In genomic region chr13:46575321-46575721, GRCh38 we compare ENCODE assay signal across 11 cellular contexts. TPM values are rescaled to one million over a fixed set of nuclear protein-coding genes. Genes with fewer than 3 reads are reported as not detected.
A peak's percentile ranks its signal among the peaks of the same experiment; 100 is the strongest.
DNase-seq lines count a peak whose midpoint lies in the region; ATAC-seq and TF ChIP-seq lines count a peak whose summit lies in the region.
"Had no signal": no experiment of that assay in that cellular context is flagged by ENCODE, and none has a peak within 500 bp of the region (broad histone marks: within the 10 kb centered on the region; RNA-seq: fewer than 3 reads in every experiment).

No MANE protein-coding gene starts in this region.

- no peak overlapping the region for H3K9ac ChIP-seq in DND-41 (ENCODE audit: low read depth, low read length)

- H3K27me3 Mint-ChIP-seq in HFFc6 (ENCODE audit: insufficient read depth) (no peaks in the 10 kb centered on the region), immature natural killer cell (ENCODE audit: low read depth in 3 of 3) (no peaks in the 10 kb centered on the region)
- H3K27me3 Mint-ChIP-seq in T-helper 2 cell treated with Interferon-gamma antibody and Interleukin-4, amounts not matched to agents 5 μg/mL and 100 μg/mL, for 36 hours (ENCODE audit: low read depth) = no peaks in the 10 kb centered on the region

- no peaks in the 10 kb centered on the region for H3K9me3 Mint-ChIP-seq in HFFc6
- no peaks in the 10 kb centered on the region for H3K9me3 Mint-ChIP-seq in T-helper 2 cell treated with Interferon-gamma antibody and Interleukin-4, amounts not matched to agents 5 μg/mL and 100 μg/mL, for 36 hours
- H3K9me3 Mint-ChIP-seq in immature natural killer cell = no peaks in the 10 kb centered on the region

- no peak overlapping the region for H2AFZ ChIP-seq in DND-41 (ENCODE audit: low read depth, low read length)

- H3K4me1 Mint-ChIP-seq in HFFc6 (ENCODE audit: low read depth) = peaks cover 94% of the 10 kb centered on the region
- H3K4me1 Mint-ChIP-seq in T-helper 2 cell treated with Interferon-gamma antibody and Interleukin-4, amounts not matched to agents 5 μg/mL and 100 μg/mL, for 36 hours (ENCODE audit: low read depth) = peaks cover 31% of the 10 kb centered on the region
- peaks cover 53 to 91% of the 10 kb centered on the region in 2 donors for H3K4me1 Mint-ChIP-seq in immature natural killer cell

- H3K4me3 Mint-ChIP-seq in HFFc6 = peak overlapping the region; percentile 48
- H3K4me3 Mint-ChIP-seq in T-helper 2 cell treated with Interferon-gamma antibody and Interleukin-4, amounts not matched to agents 5 μg/mL and 100 μg/mL, for 36 hours = no peak overlapping the region
- no peak overlapping the region for H3K4me3 Mint-ChIP-seq in immature natural killer cell

- peaks cover 21% of the 10 kb centered on the region for H3K36me3 ChIP-seq in DND-41 (ENCODE audit: insufficient read depth, low read length)
- H3K36me3 ChIP-seq: neutrophil had no signal

- H3K36me3 Mint-ChIP-seq in HFFc6 (ENCODE audit: low read depth) (peaks cover 9% of the 10 kb centered on the region; the same call in 1 of the 2 replicates), immature natural killer cell (no peaks in the 10 kb centered on the region)
- peaks cover 5% of the 10 kb centered on the region for H3K36me3 Mint-ChIP-seq in T-helper 2 cell treated with Interferon-gamma antibody and Interleukin-4, amounts not matched to agents 5 μg/mL and 100 μg/mL, for 36 hours (ENCODE audit: low read depth)

- H3K27ac Mint-ChIP-seq in HFFc6 (peak overlapping the region; percentile 55), immature natural killer cell (no peak overlapping the region)
- no peak overlapping the region for H3K27ac Mint-ChIP-seq in T-helper 2 cell treated with Interferon-gamma antibody and Interleukin-4, amounts not matched to agents 5 μg/mL and 100 μg/mL, for 36 hours

- peak; percentile 24 for ATAC-seq in DND-41 (ENCODE audit: insufficient read depth, low read depth)

- H3K79me2 ChIP-seq in DND-41 (ENCODE audit: insufficient read depth, low read length) = peaks cover 98% of the 10 kb centered on the region

- no peak for TF ChIP-seq CTCF in DND-41 (IDR thresholded peaks at IDR 0.05; ENCODE audit: borderline replicate concordance, extremely low read depth, low read length, poor library complexity, severe bottlenecking)
- no peak for TF ChIP-seq CTCF in HFFc6 (IDR thresholded peaks at IDR 0.05)

- H3K27ac ChIP-seq in DND-41 (ENCODE audit: low read length) = no peak overlapping the region
- H3K27ac ChIP-seq: neutrophil had no signal

- no peaks in the 10 kb centered on the region for H3K4me1 ChIP-seq in DND-41 (ENCODE audit: insufficient read depth, low read length)

- no peak overlapping the region for H3K4me3 ChIP-seq in DND-41 (ENCODE audit: low read depth in 1 of 2, low read length in 2 of 2)

- no peak overlapping the region for H3K4me2 ChIP-seq in DND-41 (ENCODE audit: insufficient read depth, low read length)

- DNase-seq in DND-41 = peak; percentile 30
- DNase-seq in HFFc6 = no peak
- peak; percentile 14 for DNase-seq in T-helper 2 cell treated with Interferon-gamma antibody and Interleukin-4, amounts not matched to agents 5 μg/mL and 100 μg/mL, for 36 hours (ENCODE audit: low spot score)
- peak; percentile 49 for DNase-seq in hepatic stellate cell (ENCODE audit: low spot score)
- no peak for DNase-seq in immature natural killer cell
- no peak for DNase-seq in activated CD4-positive, alpha-beta T cell treated with anti-CD3 and anti-CD28 coated beads, Interleukin-2, amount 50 U/mL, for 4 hours
- DNase-seq in dermis blood vessel endothelial cell = no peak
- DNase-seq in ecto neural progenitor cell (ENCODE audit: low spot score) = no peak
- DNase-seq: amygdala, NCI-H526 had no signal

- H3K9me3 ChIP-seq in DND-41 (ENCODE audit: insufficient read depth, low read length, severe bottlenecking) = no peaks in the 10 kb centered on the region
- H3K9me3 ChIP-seq: neutrophil had no signal

- H4K20me1 ChIP-seq in DND-41 (ENCODE audit: insufficient read depth, low read length) = peaks cover 86% of the 10 kb centered on the region

- H3K27me3 ChIP-seq in DND-41 (ENCODE audit: insufficient read depth, low read length, poor library complexity) = no peaks in the 10 kb centered on the region
- H3K27me3 ChIP-seq: neutrophil had no signal

RNA-seq across cellular contexts. Expression of gene LRCH1, which starts 22.4 kb away (rescaled TPM):
- total RNA-seq in HFFc6 (2021; fragmentation: NEBNext Ultra II Directional; extraction: Animal tissue kit (Norgen Biotek cat#: 25700)) = 10 to 100 TPM; 11.3 to 13.9 (median 12.5) TPM
- polyA plus RNA-seq in immature natural killer cell = 1 to 10 TPM; 3.0 to 6.6 (median 5.5) TPM
- total RNA-seq in dermis blood vessel endothelial cell = 21.8 and 25.7 TPM in 2 replicates

Comparison
In these comparisons a context has a peak if more than half of its experiments do, and no peak if none do; other contexts are left out.
1. DNase-seq: peak in DND-41 (single experiment), T-helper 2 cell treated with Interferon-gamma antibody and Interleukin-4, amounts not matched to agents 5 μg/mL and 100 μg/mL, for 36 hours (single experiment) and hepatic stellate cell (single experiment); none in HFFc6 (single experiment), immature natural killer cell (0 of 3), activated CD4-positive, alpha-beta T cell treated with anti-CD3 and anti-CD28 coated beads, Interleukin-2, amount 50 U/mL, for 4 hours (0 of 2), dermis blood vessel endothelial cell (single experiment) and ecto neural progenitor cell (single experiment).